Comparison of ENCODE assay signal across 2 cellular contexts in the genomic region with DNA sequence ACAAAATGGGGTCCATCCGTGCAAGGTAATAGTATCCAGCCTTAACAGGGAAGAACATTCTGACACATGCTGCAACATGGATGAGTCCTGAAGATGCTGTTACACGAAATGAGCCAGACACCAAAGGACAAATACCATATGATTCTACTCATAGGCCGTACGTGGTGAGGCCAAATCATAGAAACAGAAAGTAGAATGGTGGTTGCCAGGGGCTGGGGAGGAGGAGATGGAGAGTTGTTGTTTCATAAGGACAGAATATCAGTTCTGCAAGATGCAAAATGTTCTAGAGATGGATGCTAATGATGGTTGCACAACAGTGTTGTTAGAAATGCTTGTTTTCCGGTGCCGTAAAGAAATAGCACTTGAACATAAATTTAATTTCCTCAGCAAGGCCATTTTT.
TF ChIP-seq lines count a peak whose summit lies in the region.

No MANE protein-coding gene starts in this region.

TF ChIP-seq in GM12891, 5 proteins besides CTCF, POLR2A, EP300 and RAD21:
- TF ChIP-seq POLR2AphosphoS5 (IDR thresholded peaks at IDR 0.05; ENCODE audit: low read depth, low read length): no peak
- no peak for TF ChIP-seq PAX5 (IDR thresholded peaks at IDR 0.05; ENCODE audit: insufficient read depth, low read length, severe bottlenecking)
- no peak for TF ChIP-seq TAF1 (IDR thresholded peaks at IDR 0.05; ENCODE audit: low read depth, low read length)
- TF ChIP-seq POU2F2 (IDR thresholded peaks at IDR 0.05; ENCODE audit: low read depth, low read length): no peak
- TF ChIP-seq SPI1 (IDR thresholded peaks at IDR 0.05; ENCODE audit: low read depth, low read length): no peak
TF ChIP-seq in GM12891: peak in this region for 0.

TF ChIP-seq in GM12878, 131 proteins besides CTCF, POLR2A, EP300 and RAD21:
- TF ChIP-seq STAT3 (IDR thresholded peaks at IDR 0.05; ENCODE audit: low read depth, low read length): no peak
- no peak for TF ChIP-seq POLR2AphosphoS5 (IDR thresholded peaks at IDR 0.05; ENCODE audit: low read length)
- no peak for TF ChIP-seq TCF7 (IDR thresholded peaks at IDR 0.05; ENCODE audit: borderline replicate concordance)
- TF ChIP-seq MEF2B (IDR thresholded peaks at IDR 0.05; ENCODE audit: partially characterized antibody, poor library complexity, severe bottlenecking): no peak
- TF ChIP-seq, protein P1, sequence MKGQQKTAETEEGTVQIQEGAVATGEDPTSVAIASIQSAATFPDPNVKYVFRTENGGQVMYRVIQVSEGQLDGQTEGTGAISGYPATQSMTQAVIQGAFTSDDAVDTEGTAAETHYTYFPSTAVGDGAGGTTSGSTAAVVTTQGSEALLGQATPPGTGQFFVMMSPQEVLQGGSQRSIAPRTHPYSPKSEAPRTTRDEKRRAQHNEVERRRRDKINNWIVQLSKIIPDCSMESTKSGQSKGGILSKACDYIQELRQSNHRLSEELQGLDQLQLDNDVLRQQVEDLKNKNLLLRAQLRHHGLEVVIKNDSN (IDR thresholded peaks at IDR 0.05; ENCODE audit: borderline replicate concordance, extremely low read length, insufficient read depth, low read depth, low read length): no peak
- no peak for TF ChIP-seq ESRRA (IDR thresholded peaks at IDR 0.05; ENCODE audit: low read length)
- no peak for TF ChIP-seq SMAD5 (IDR thresholded peaks at IDR 0.05; ENCODE audit: low read depth)
- no peak for TF ChIP-seq NR2F1 (conservative IDR thresholded peaks at IDR 0.05)
- no peak for TF ChIP-seq ZSCAN29 (IDR thresholded peaks at IDR 0.05)
